Comparison of ENCODE assay signal across 10 cellular contexts in genomic region chr21:42534361-42534900, GRCh38.
DNase-seq lines count a peak whose midpoint lies in the region; ATAC-seq and TF ChIP-seq lines count a peak whose summit lies in the region.
"Had no signal": no experiment of that assay in that cellular context is flagged by ENCODE, and none has a peak within 500 bp of the region (broad histone marks: within the 10 kb centered on the region; RNA-seq: fewer than 3 reads in every experiment).

No MANE protein-coding gene starts in this region.

- in situ Hi-C loops in GM13977 (cut with MboI; ENCODE audit: low pct_unique_long_range_greater_than_20kb, low sequenced_read_pairs, unreplicated experiment): no loop called here

- peak; percentile 10 for ATAC-seq in HG02623 (IDR thresholded peaks at IDR 0.05; ENCODE audit: unreplicated experiment)

- peak overlapping the region; percentile 97 for H3K27ac ChIP-seq in VCaP

- TF ChIP-seq CTCF in VCaP (conservative IDR thresholded peaks at IDR 0.05): no peak
- TF ChIP-seq CTCF in GM13977 (IDR thresholded peaks at IDR 0.05; ENCODE audit: extremely low read depth, insufficient read depth, missing control alignments): no peak

- DNase-seq in DMS153 (lab: John Stamatoyannopoulos, UW): peak; percentile 56
- DNase-seq in medulla oblongata (ENCODE audit: extremely low spot score): peak; percentile 70
- DNase-seq in activated CD4-positive, alpha-beta T cell treated with anti-CD3 and anti-CD28 coated beads, Interleukin-2, amount 50 U/mL, for 1 hour: no peak
- DNase-seq in putamen (ENCODE audit: low spot score): no peak
- no peak for DNase-seq in GM13977 (ENCODE audit: low spot score)
- DNase-seq in activated T-cell treated with anti-CD3 and anti-CD28 coated beads, Interleukin-2, amount 50 U/mL, for 48 hours: no peak
- DNase-seq: GOT3, NCI-H1092 treated with DMSO at 0.1 percent for 48 hours had no signal

Comparison
In these comparisons a context has a peak if more than half of its experiments do, and no peak if none do; other contexts are left out.
1. DNase-seq: peak in DMS153 (single experiment) and medulla oblongata (single experiment); none in activated CD4-positive, alpha-beta T cell treated with anti-CD3 and anti-CD28 coated beads, Interleukin-2, amount 50 U/mL, for 1 hour (single experiment), putamen (single experiment), GM13977 (single experiment) and activated T-cell treated with anti-CD3 and anti-CD28 coated beads, Interleukin-2, amount 50 U/mL, for 48 hours (0 of 2).